Comparison of ENCODE assay signal across 8 cellular contexts in genomic region chr3:49093853-49094767, GRCh38. TPM values are rescaled to one million over a fixed set of nuclear protein-coding genes. Genes with fewer than 3 reads are reported as not detected.
A peak's percentile ranks its signal among the peaks of the same experiment; 100 is the strongest.
DNase-seq lines count a peak whose midpoint lies in the region; ATAC-seq, FAIRE-seq and TF ChIP-seq lines count a peak whose summit lies in the region.

Gene QRICH1, minus strand, starts transcription at chr3:49094071. Its CDS starts 17,054 bp downstream, at chr3:49077017.

- H3K27me3 ChIP-seq in BLaER1 = no peaks in the 10 kb centered on the region

- no peaks in the 10 kb centered on the region for H3K9me3 Mint-ChIP-seq in activated CD4-positive, alpha-beta T cell treated with anti-CD3 and anti-CD28 coated beads for 36 hours (ENCODE audit: low read depth)

- no peak for FAIRE-seq in GM19239 (lab: Jason Lieb, UNC)

- peak within 1 kb of the TSS; percentile 96 for H3K9ac ChIP-seq in BLaER1

- CTCF ChIA-PET in activated CD4-positive, alpha-beta T cell treated with anti-CD3 and anti-CD28 coated beads for 36 hours (lab: Charles Lee) = interaction anchor here (0.5 to 4.1 kb wide), 24 partner anchors 10 to 1241 kb away, joined by 3 to 26 read pairs (median 4); partner anchors contain the start of genes DAG1, IMPDH2, KLHDC8B and NDUFAF3

- POLR2A ChIA-PET in activated CD4-positive, alpha-beta T cell treated with anti-CD3 and anti-CD28 coated beads for 36 hours (lab: Charles Lee) = interaction anchor here (0.5 to 3.1 kb wide), 24 partner anchors 9 to 692 kb away, joined by 3 to 31 read pairs (median 4); partner anchors contain the start of genes IMPDH2, IP6K1, IP6K2 and NDUFAF3

- H3K4me1 Mint-ChIP-seq in activated CD4-positive, alpha-beta T cell treated with anti-CD3 and anti-CD28 coated beads for 36 hours = peaks cover 33% of the 10 kb centered on the region

- H3K4me1 ChIP-seq in BLaER1 = peaks cover 36% of the 10 kb centered on the region

- intact Hi-C loops in activated CD4-positive, alpha-beta T cell treated with anti-CD3 and anti-CD28 coated beads for 36 hours (cut with DNase I, micrococcal nuclease) = loop anchor here (1.0 to 10.0 kb wide), 28 partner anchors 10 to 1932 kb away; partner anchors contain the start of genes IMPDH2 (in 2 of the 2), QARS1 (in 2 of the 2), TCTA (in 2 of the 2) and USP19 (in 2 of the 2)

- no peaks in the 10 kb centered on the region for H3K9me3 ChIP-seq in BLaER1

- DNase-seq in GM19239 (ENCODE audit: insufficient read length, low spot score) = peak; percentile 83
- peak; percentile 95 to 99 for DNase-seq in NCI-H524 (lab: John Stamatoyannopoulos, UW)
- DNase-seq in activated CD4-positive, alpha-beta T cell treated with anti-CD3 and anti-CD28 coated beads for 36 hours = peak; percentile 98
- peak; percentile 98 for DNase-seq in choroid plexus epithelial cell (ENCODE audit: low read depth)
- peak; percentile 98 for DNase-seq in kidney tubule cell (ENCODE audit: low spot score)
- peak; percentile 84 to 94 (median 92) for DNase-seq in stimulated activated CD4-positive, alpha-beta T cell treated with anti-CD3 and anti-CD28 coated beads, Interleukin-1b, Interleukin-23, amount 100 ng/mL, for 24 hours (ENCODE audit: low read depth in 4 of 4, low spot score in 1 of 4)

- H3K27ac ChIP-seq in BLaER1 = peak within 1 kb of the TSS; percentile 97

- TF ChIP-seq CTCF in choroid plexus epithelial cell (conservative IDR thresholded peaks at IDR 0.05; ENCODE audit: low read depth, low read length) = peak; percentile 85

- H3K27ac Mint-ChIP-seq in activated CD4-positive, alpha-beta T cell treated with anti-CD3 and anti-CD28 coated beads for 36 hours = peak within 1 kb of the TSS; percentile 94

- peak; percentile 57 for ATAC-seq in HG03457 (IDR thresholded peaks at IDR 0.05; ENCODE audit: unreplicated experiment)
- ATAC-seq in activated CD4-positive, alpha-beta T cell treated with anti-CD3 and anti-CD28 coated beads for 36 hours = peak; percentile 86

- H3K4me3 ChIP-seq in BLaER1 (peak within 1 kb of the TSS; percentile 78), choroid plexus epithelial cell (ENCODE audit: low read depth, low read length) (peak within 1 kb of the TSS; percentile 75)

- H3K4me2 ChIP-seq in BLaER1 = peak within 1 kb of the TSS; percentile 94

- H3K36me3 ChIP-seq in BLaER1 = peaks cover 64% of the 10 kb centered on the region

- H3K4me3 Mint-ChIP-seq in activated CD4-positive, alpha-beta T cell treated with anti-CD3 and anti-CD28 coated beads for 36 hours = peak within 1 kb of the TSS; percentile 90

- H3K27me3 Mint-ChIP-seq in activated CD4-positive, alpha-beta T cell treated with anti-CD3 and anti-CD28 coated beads for 36 hours = no peaks in the 10 kb centered on the region

- H4K20me1 ChIP-seq in BLaER1 = peaks cover 42% of the 10 kb centered on the region

- H3K36me3 Mint-ChIP-seq in activated CD4-positive, alpha-beta T cell treated with anti-CD3 and anti-CD28 coated beads for 36 hours (ENCODE audit: low read depth) = peaks cover 31% of the 10 kb centered on the region

RNA-seq across cellular contexts. Expression of gene QRICH1, which starts in this region (rescaled TPM):
- total RNA-seq in activated CD4-positive, alpha-beta T cell treated with anti-CD3 and anti-CD28 coated beads for 36 hours = 100 to 1,000 TPM; 119 to 171 TPM

Comparison
In these comparisons a context has a peak if more than half of its experiments do, and no peak if none do; other contexts are left out.
1. Peak in every context shown above with its lines: DNase-seq, ATAC-seq, H3K4me3 ChIP-seq and H3K27ac ChIP-seq.